In genomic region chr9:113464672-113465271, GRCh38 we compare ENCODE assay signal across 1 cellular context.
TF ChIP-seq lines count a peak whose summit lies in the region.

No MANE protein-coding gene starts in this region.

TF ChIP-seq in WTC11, 78 proteins besides CTCF, POLR2A, EP300 and RAD21 (continued from another document):
- TF ChIP-seq FOXP4 (CRISPR knock-in tag; IDR thresholded peaks at IDR 0.05) (no peak), E2F1 (CRISPR knock-in tag; IDR thresholded peaks at IDR 0.05) (no peak), FOXP1 (CRISPR knock-in tag; IDR thresholded peaks at IDR 0.05; ENCODE audit: borderline replicate concordance) (no peak), NR2C2 (CRISPR knock-in tag; IDR thresholded peaks at IDR 0.05) (no peak), USF1 (CRISPR knock-in tag; IDR thresholded peaks at IDR 0.05) (no peak), NFYB (CRISPR knock-in tag; conservative IDR thresholded peaks at IDR 0.05; ENCODE audit: low read depth) (no peak), RELA (CRISPR knock-in tag; IDR thresholded peaks at IDR 0.05; ENCODE audit: borderline replicate concordance) (no peak), ZNF671 (CRISPR knock-in tag; IDR thresholded peaks at IDR 0.05) (no peak), MLX (CRISPR knock-in tag; IDR thresholded peaks at IDR 0.05) (no peak), ZNF232 (CRISPR knock-in tag; IDR thresholded peaks at IDR 0.05) (no peak), JAZF1 (CRISPR knock-in tag; IDR thresholded peaks at IDR 0.05) (no peak), MYBL2 (CRISPR knock-in tag; IDR thresholded peaks at IDR 0.05) (no peak), ZNF423 (CRISPR knock-in tag; IDR thresholded peaks at IDR 0.05) (no peak), ZNF281 (CRISPR knock-in tag; IDR thresholded peaks at IDR 0.05) (no peak), FOXJ3 (CRISPR knock-in tag; IDR thresholded peaks at IDR 0.05; ENCODE audit: borderline replicate concordance) (no peak), NFE2L1 (CRISPR knock-in tag; IDR thresholded peaks at IDR 0.05) (no peak), ZNF219 (CRISPR knock-in tag; IDR thresholded peaks at IDR 0.05; ENCODE audit: borderline replicate concordance) (no peak)
